8 cellular contexts compared by ENCODE assay signal in genomic region chr6:136772685-136773472, GRCh38. TPM values are rescaled to one million over a fixed set of nuclear protein-coding genes. Genes with fewer than 3 reads are reported as not detected.
DNase-seq lines count a peak whose midpoint lies in the region; ATAC-seq and TF ChIP-seq lines count a peak whose summit lies in the region.

No MANE protein-coding gene starts in this region.

- H3K4ac ChIP-seq in IMR-90 (ENCODE audit: low read depth, low read length) = 0 out of 2 replicates have a peak overlapping the region, but pooled peaks have one; percentile 30

- H2AFZ ChIP-seq in IMR-90 (replicated peaks; ENCODE audit: low read length, poor library complexity) = no peak overlapping the region

- no peak for TF ChIP-seq RAD21 in IMR-90 (IDR thresholded peaks at IDR 0.05; ENCODE audit: low read length)

- TF ChIP-seq EP300 in transverse colon (IDR thresholded peaks at IDR 0.05; ENCODE audit: low read depth) = no peak

- H4K91ac ChIP-seq in IMR-90 (ENCODE audit: insufficient read depth, low read depth, low read length) = no peak overlapping the region

- no peaks in the 10 kb centered on the region for H3K27me3 Mint-ChIP-seq in endodermal cell (ENCODE audit: insufficient read depth)

- peaks cover 5% of the 10 kb centered on the region for H3K4me1 Mint-ChIP-seq in endodermal cell

- no peak for DNase-seq in IMR-90
- peak; percentile 73 for DNase-seq in endodermal cell
- DNase-seq in HK-2 (ENCODE audit: unreplicated experiment) = no peak
- no peak for DNase-seq in NCI-H526 treated with DMSO at 0.1 percent for 48 hours (lab: John Stamatoyannopoulos, UW)
- no peak for DNase-seq in transverse colon
- no peak for DNase-seq in effector CD8-positive, alpha-beta T cell (lab: John Stamatoyannopoulos, UW)

- no peak overlapping the region for H2BK20ac ChIP-seq in IMR-90 (ENCODE audit: low read depth, low read length)

- CTCF ChIA-PET in IMR-90 (lab: Yijun Ruan, JAX) = no interaction called here

- no peak overlapping the region for H2BK5ac ChIP-seq in IMR-90 (ENCODE audit: low read depth, low read length, poor library complexity, severe bottlenecking)

- peak overlapping the region; percentile 1; the same call in 1 of the 2 replicates for H3K23ac ChIP-seq in IMR-90 (ENCODE audit: low read depth, low read length)

- POLR2A ChIA-PET in IMR-90 (lab: Charles Lee; ENCODE audit: unreplicated experiment) = no interaction called here

- H3K9me3 Mint-ChIP-seq in endodermal cell = no peaks in the 10 kb centered on the region

- H3K9me1 ChIP-seq in IMR-90 (ENCODE audit: insufficient read depth, low read length) = no peaks in the 10 kb centered on the region

- no peaks in the 10 kb centered on the region for H3K36me3 Mint-ChIP-seq in endodermal cell (ENCODE audit: low read depth)

- H3K27ac ChIP-seq in IMR-90 (ENCODE audit: insufficient read depth, low read length) (no peak overlapping the region), endodermal cell (ENCODE audit: low read depth, low read length) (no peak overlapping the region), transverse colon (no peak overlapping the region)

- peak overlapping the region; percentile 30; the same call in 1 of the 2 replicates for H2BK120ac ChIP-seq in IMR-90 (ENCODE audit: low read depth, low read length)

- no peak overlapping the region for H3K4me3 ChIP-seq in IMR-90 (ENCODE audit: insufficient read depth, low read depth, low read length)
- H3K4me3 ChIP-seq in endodermal cell (ENCODE audit: low read length) = no peak overlapping the region
- H3K4me3 ChIP-seq in transverse colon = no peak overlapping the region

- no peak overlapping the region for H4K8ac ChIP-seq in IMR-90 (ENCODE audit: low read depth in 2 of 2, low read length in 2 of 2)

- no TSS peak for BruUV-seq in IMR-90 (replicated peaks; lab: Mats Ljungman, UMichigan)

- no peak overlapping the region for H3K9ac ChIP-seq in IMR-90 (ENCODE audit: low read depth, low read length)
- H3K9ac ChIP-seq in endodermal cell (ENCODE audit: extremely low read depth, low read length, poor library complexity, severe bottlenecking) = no peak overlapping the region

- ATAC-seq in GM18502 (IDR thresholded peaks at IDR 0.05; ENCODE audit: poor library complexity, unreplicated experiment) = peak; percentile 72
- ATAC-seq in GM21529 (IDR thresholded peaks at IDR 0.05; ENCODE audit: unreplicated experiment) = peak; percentile 74
- no peak for ATAC-seq in IMR-90 (ENCODE audit: low read depth)

- peak overlapping the region; percentile 43 for H2AK5ac ChIP-seq in IMR-90 (ENCODE audit: low read depth, low read length)

- peak overlapping the region; percentile 7; the same call in 1 of the 2 replicates for H3K14ac ChIP-seq in IMR-90 (replicated peaks; ENCODE audit: low read depth, low read length)

- H3K18ac ChIP-seq in IMR-90 (ENCODE audit: low read depth, low read length) = peak overlapping the region; percentile 49; the same call in 1 of the 2 replicates

- no peak overlapping the region for H3K56ac ChIP-seq in IMR-90 (ENCODE audit: extremely low read depth, insufficient read depth, low read length)

- TF ChIP-seq CTCF in IMR-90 (conservative IDR thresholded peaks at IDR 0.05; ENCODE audit: low read depth, low read length) (no peak), endodermal cell (conservative IDR thresholded peaks at IDR 0.05) (no peak), transverse colon (IDR thresholded peaks at IDR 0.05) (no peak)

- no peaks in the 10 kb centered on the region for H3K27me3 ChIP-seq in IMR-90 (ENCODE audit: control insufficient read depth, insufficient read depth, low read length)
- H3K27me3 ChIP-seq in endodermal cell (ENCODE audit: control insufficient read depth, insufficient read depth, low read length, poor library complexity, severe bottlenecking) = no peaks in the 10 kb centered on the region
- no peaks in the 10 kb centered on the region for H3K27me3 ChIP-seq in transverse colon

- H3K4me2 ChIP-seq in IMR-90 (ENCODE audit: low read depth, low read length) = no peak overlapping the region

- WGBS in IMR-90 (ENCODE audit: extremely low coverage in 2 of 2, insufficient read length in 1 of 2), 2 experiments = 84% methylated on average over 4 of the region's 6 CpGs; no CpG with 5 or more reads in 1 of the 2 experiments
- 81 to 85% methylated on average over 5 to 6 of the region's 6 CpGs for WGBS in endodermal cell (ENCODE audit: insufficient coverage in 1 of 2, insufficient read length in 1 of 2), 2 experiments
- 68 to 85% methylated on average over 5 to 6 of the region's 6 CpGs for WGBS in transverse colon (ENCODE audit: low coverage in 1 of 2), 2 donors

- H3K27ac Mint-ChIP-seq in endodermal cell = peak overlapping the region; percentile 50

- intact Hi-C loops in IMR-90 (cut with micrococcal nuclease) = no loop called here
- intact Hi-C loops in transverse colon (cut with DNase I; ENCODE audit: low total_unique reads) = no loop called here

- H3K9me3 ChIP-seq in IMR-90 (ENCODE audit: control insufficient read depth, insufficient read depth, low read length) (no peaks in the 10 kb centered on the region), endodermal cell (ENCODE audit: control insufficient read depth, low read length) (no peaks in the 10 kb centered on the region), transverse colon (no peaks in the 10 kb centered on the region)

- no peak overlapping the region for H3K4me3 Mint-ChIP-seq in endodermal cell

- TF ChIP-seq POLR2A in IMR-90 (IDR thresholded peaks at IDR 0.05; ENCODE audit: low read depth, low read length) (no peak), transverse colon (IDR thresholded peaks at IDR 0.05) (no peak)

- peaks cover 15% of the 10 kb centered on the region; the same call in 1 of the 2 replicates for H4K20me1 ChIP-seq in IMR-90 (ENCODE audit: insufficient read depth, low read length)

- peak overlapping the region; percentile 15 for H2AK9ac ChIP-seq in IMR-90 (replicated peaks; ENCODE audit: low read depth, low read length, poor library complexity)

- dilution Hi-C loops in IMR-90 (cut with HindIII; ENCODE audit: low sequenced_read_pairs, unreplicated experiment) = no loop called here

- in situ Hi-C loops in IMR-90 (cut with MboI; ENCODE audit: low sequenced_read_pairs) (no loop called here), transverse colon (cut with MboI; ENCODE audit: low pct_ligation_motif_present in 1 of 4, low pct_unique_long_range_greater_than_20kb in 1 of 4, low sequenced_read_pairs in 3 of 4) (no loop called here)

- H3K79me1 ChIP-seq in IMR-90 (ENCODE audit: low read depth in 1 of 2, low read length in 2 of 2) = peaks cover 37 to 74% of the 10 kb centered on the region in 2 experiments

- H3K4me1 ChIP-seq in IMR-90 (ENCODE audit: control insufficient read depth, insufficient read depth, low read length) (peaks cover 5% of the 10 kb centered on the region; the same call in 1 of the 2 replicates), endodermal cell (ENCODE audit: control insufficient read depth, insufficient read depth, low read length) (no peaks in the 10 kb centered on the region), transverse colon (peaks cover 0 to 28% (median 3%) of the 10 kb centered on the region in 4 donors)

- no peak overlapping the region for H2BK15ac ChIP-seq in IMR-90 (ENCODE audit: low read depth, low read length)

- H3K36me3 ChIP-seq in IMR-90 (ENCODE audit: control insufficient read depth, insufficient read depth, low read length) (no peaks in the 10 kb centered on the region), endodermal cell (ENCODE audit: control insufficient read depth, insufficient read depth, low read length) (no peaks in the 10 kb centered on the region), transverse colon (no peaks in the 10 kb centered on the region)

- H4K5ac ChIP-seq in IMR-90 (ENCODE audit: low read depth, low read length) = no peak overlapping the region

TF ChIP-seq in IMR-90, 13 proteins besides CTCF, POLR2A, EP300 and RAD21:
- no peak for TF ChIP-seq RCOR1 (IDR thresholded peaks at IDR 0.05; ENCODE audit: insufficient replicate concordance, low read length)
- TF ChIP-seq BHLHE40 (IDR thresholded peaks at IDR 0.05; ENCODE audit: low read depth, low read length) = no peak
- TF ChIP-seq RFX5 (IDR thresholded peaks at IDR 0.05; ENCODE audit: low read depth, low read length) = no peak
- no peak for TF ChIP-seq MAFK (IDR thresholded peaks at IDR 0.05; ENCODE audit: low read depth, low read length)
- TF ChIP-seq CHD1 (IDR thresholded peaks at IDR 0.05; ENCODE audit: low read depth, low read length) = no peak
- TF ChIP-seq NFE2L2 (IDR thresholded peaks at IDR 0.05; ENCODE audit: low read depth, low read length) = no peak
- no peak for TF ChIP-seq MXI1 (IDR thresholded peaks at IDR 0.05; ENCODE audit: borderline replicate concordance, low read depth, low read length)
- TF ChIP-seq SMC3 (IDR thresholded peaks at IDR 0.05; ENCODE audit: low read depth, low read length) = no peak
- TF ChIP-seq MAZ (IDR thresholded peaks at IDR 0.05; ENCODE audit: borderline replicate concordance, low read depth, low read length) = no peak
- no peak for TF ChIP-seq ELK1 (IDR thresholded peaks at IDR 0.05; ENCODE audit: borderline replicate concordance, low read depth, low read length)
- no peak for TF ChIP-seq FOS (IDR thresholded peaks at IDR 0.05; ENCODE audit: low read depth, low read length)

RNA-seq across cellular contexts. Expression of gene MAP3K5, which starts 19.4 kb away (rescaled TPM):
- total RNA-seq in IMR-90 (2012; rRNA removed) (17.2 and 17.6 TPM in 2 replicates), endodermal cell (1 to 10 TPM; 1.6 to 3.4 TPM), transverse colon (10 to 100 TPM; 16.2 to 52.7 (median 34.8) TPM)
- polyA plus RNA-seq in IMR-90 (2012; rRNA removed) = 4.9 and 5.4 TPM in 2 replicates
- 2.0 and 2.1 TPM in 2 replicates for polyA plus RNA-seq in IMR-90 (2012; cell fraction: cytosol; rRNA removed)
- 1.4 and 6.3 TPM in 2 replicates for polyA plus RNA-seq in IMR-90 (2012; cell fraction: nucleus; rRNA removed; ENCODE audit: low replicate concordance)
- polyA plus RNA-seq in endodermal cell (2013, experiment 1 of 2) = 0.32 TPM
- polyA plus RNA-seq in endodermal cell (2013, experiment 2 of 2) = 0.12 TPM

RNA-seq across cellular contexts. Expression of gene PEX7, which starts 49.5 kb away (rescaled TPM):
- total RNA-seq in IMR-90 (2012; rRNA removed) (7.0 and 11.9 TPM in 2 replicates), endodermal cell (10 to 100 TPM; 11.2 to 11.6 TPM), transverse colon (10 to 100 TPM in 1 of 4 donors, 1 to 10 TPM in 2, not detected in 1; 3.4 to 11.0 (median 7.0) TPM)
- 4.1 and 5.4 TPM in 2 replicates for polyA plus RNA-seq in IMR-90 (2012; rRNA removed)
- polyA plus RNA-seq in IMR-90 (2012; cell fraction: cytosol; rRNA removed) = 4.8 and 10.3 TPM in 2 replicates
- 4.0 and 4.4 TPM in 2 replicates for polyA plus RNA-seq in IMR-90 (2012; cell fraction: nucleus; rRNA removed; ENCODE audit: low replicate concordance)
- polyA plus RNA-seq in endodermal cell (2013, experiment 1 of 2) = 7.9 TPM
- 5.9 TPM for polyA plus RNA-seq in endodermal cell (2013, experiment 2 of 2)
